Comparison of ENCODE assay signal across 8 cellular contexts in genomic region chrX:20315140-20315539, GRCh38. TPM values are rescaled to one million over a fixed set of nuclear protein-coding genes. Genes with fewer than 3 reads are reported as not detected.
DNase-seq lines count a peak whose midpoint lies in the region; ATAC-seq and TF ChIP-seq lines count a peak whose summit lies in the region.

No MANE protein-coding gene starts in this region.

- DNase-seq in CD1c-positive myeloid dendritic cell (ENCODE audit: extremely low spot score) (peak; percentile 38), GM20000 (ENCODE audit: low spot score) (peak; percentile 4), KG1 (lab: John Stamatoyannopoulos, UW) (no peak), GDM1 (lab: John Stamatoyannopoulos, UW) (no peak)
- no peak for DNase-seq in activated CD8-positive, alpha-beta T cell treated with anti-CD3 and anti-CD28 coated beads for 36 hours
- no peak for DNase-seq in effector CD4-positive, alpha-beta T cell

- H3K4me1 Mint-ChIP-seq in activated CD8-positive, alpha-beta T cell treated with anti-CD3 and anti-CD28 coated beads for 36 hours (ENCODE audit: low read depth) = peaks cover 7% of the 10 kb centered on the region

- H3K9me3 Mint-ChIP-seq in activated CD8-positive, alpha-beta T cell treated with anti-CD3 and anti-CD28 coated beads for 36 hours = no peaks in the 10 kb centered on the region

- intact Hi-C loops in activated CD8-positive, alpha-beta T cell treated with anti-CD3 and anti-CD28 coated beads for 36 hours (cut with micrococcal nuclease) = no loop called here

- TF ChIP-seq CTCF in GM20000 (IDR thresholded peaks at IDR 0.05; ENCODE audit: extremely low read depth, missing control alignments) = no peak
- TF ChIP-seq CTCF in activated CD8-positive, alpha-beta T cell treated with anti-CD3 and anti-CD28 coated beads for 36 hours (IDR thresholded peaks at IDR 0.05) = no peak

- POLR2A ChIA-PET in activated CD8-positive, alpha-beta T cell treated with anti-CD3 and anti-CD28 coated beads for 36 hours (lab: Charles Lee) = interaction anchor here (0.6 kb wide), 1 partner anchor 45 kb away, joined by 3 read pairs; no protein-coding TSS in a partner anchor

- no peak overlapping the region for H3K4me3 Mint-ChIP-seq in activated CD8-positive, alpha-beta T cell treated with anti-CD3 and anti-CD28 coated beads for 36 hours

- no peaks in the 10 kb centered on the region for H3K36me3 Mint-ChIP-seq in activated CD8-positive, alpha-beta T cell treated with anti-CD3 and anti-CD28 coated beads for 36 hours (ENCODE audit: low read depth)

- peak overlapping the region; percentile 44 for H3K27ac Mint-ChIP-seq in activated CD8-positive, alpha-beta T cell treated with anti-CD3 and anti-CD28 coated beads for 36 hours

- H3K27me3 Mint-ChIP-seq in activated CD8-positive, alpha-beta T cell treated with anti-CD3 and anti-CD28 coated beads for 36 hours = no peaks in the 10 kb centered on the region

- CTCF ChIA-PET in activated CD8-positive, alpha-beta T cell treated with anti-CD3 and anti-CD28 coated beads for 36 hours (lab: Charles Lee) = no interaction called here

- ATAC-seq in HG03457 (IDR thresholded peaks at IDR 0.05; ENCODE audit: unreplicated experiment) (peak; percentile 52), HG03196 (IDR thresholded peaks at IDR 0.05; ENCODE audit: unreplicated experiment) (no peak)
- no peak for ATAC-seq in activated CD8-positive, alpha-beta T cell treated with anti-CD3 and anti-CD28 coated beads for 36 hours

RNA-seq across cellular contexts. Expression of gene RPS6KA3, which starts 48.4 kb away (rescaled TPM):
- 10 to 100 TPM; 52.6 to 56.9 TPM for total RNA-seq in activated CD8-positive, alpha-beta T cell treated with anti-CD3 and anti-CD28 coated beads for 36 hours

Comparison
In these comparisons a context has a peak if more than half of its experiments do, and no peak if none do; other contexts are left out.
1. DNase-seq: peak in CD1c-positive myeloid dendritic cell (single experiment) and GM20000 (single experiment); none in activated CD8-positive, alpha-beta T cell treated with anti-CD3 and anti-CD28 coated beads for 36 hours (single experiment), KG1 (single experiment), effector CD4-positive, alpha-beta T cell (single experiment) and GDM1 (single experiment).